ENCODE assay signal across 2 cellular contexts in the genomic region with DNA sequence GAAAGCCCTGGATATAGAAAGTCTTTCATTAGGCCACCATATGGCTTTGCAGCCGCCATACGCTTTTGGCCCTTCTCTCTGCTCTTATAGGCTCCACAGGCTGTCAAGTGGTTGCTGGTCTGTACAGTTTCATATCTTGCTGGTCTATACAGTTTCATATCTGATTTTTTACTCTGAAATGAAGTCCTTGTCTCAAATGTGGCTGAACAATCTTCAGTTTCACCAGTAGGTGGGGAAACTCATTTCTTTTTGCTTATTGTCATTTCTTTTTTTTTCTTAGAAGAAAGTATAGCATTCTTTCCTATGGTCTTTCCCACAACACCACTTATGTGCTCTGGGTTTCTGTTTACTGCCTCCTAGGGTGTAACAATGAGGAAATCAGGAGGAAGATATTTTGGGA.
TF ChIP-seq lines count a peak whose summit lies in the region.

No MANE protein-coding gene starts in this region.

TF ChIP-seq in GM23338, 12 proteins besides CTCF, POLR2A, EP300 and RAD21 (continued from another document):
- TF ChIP-seq, protein P1, sequence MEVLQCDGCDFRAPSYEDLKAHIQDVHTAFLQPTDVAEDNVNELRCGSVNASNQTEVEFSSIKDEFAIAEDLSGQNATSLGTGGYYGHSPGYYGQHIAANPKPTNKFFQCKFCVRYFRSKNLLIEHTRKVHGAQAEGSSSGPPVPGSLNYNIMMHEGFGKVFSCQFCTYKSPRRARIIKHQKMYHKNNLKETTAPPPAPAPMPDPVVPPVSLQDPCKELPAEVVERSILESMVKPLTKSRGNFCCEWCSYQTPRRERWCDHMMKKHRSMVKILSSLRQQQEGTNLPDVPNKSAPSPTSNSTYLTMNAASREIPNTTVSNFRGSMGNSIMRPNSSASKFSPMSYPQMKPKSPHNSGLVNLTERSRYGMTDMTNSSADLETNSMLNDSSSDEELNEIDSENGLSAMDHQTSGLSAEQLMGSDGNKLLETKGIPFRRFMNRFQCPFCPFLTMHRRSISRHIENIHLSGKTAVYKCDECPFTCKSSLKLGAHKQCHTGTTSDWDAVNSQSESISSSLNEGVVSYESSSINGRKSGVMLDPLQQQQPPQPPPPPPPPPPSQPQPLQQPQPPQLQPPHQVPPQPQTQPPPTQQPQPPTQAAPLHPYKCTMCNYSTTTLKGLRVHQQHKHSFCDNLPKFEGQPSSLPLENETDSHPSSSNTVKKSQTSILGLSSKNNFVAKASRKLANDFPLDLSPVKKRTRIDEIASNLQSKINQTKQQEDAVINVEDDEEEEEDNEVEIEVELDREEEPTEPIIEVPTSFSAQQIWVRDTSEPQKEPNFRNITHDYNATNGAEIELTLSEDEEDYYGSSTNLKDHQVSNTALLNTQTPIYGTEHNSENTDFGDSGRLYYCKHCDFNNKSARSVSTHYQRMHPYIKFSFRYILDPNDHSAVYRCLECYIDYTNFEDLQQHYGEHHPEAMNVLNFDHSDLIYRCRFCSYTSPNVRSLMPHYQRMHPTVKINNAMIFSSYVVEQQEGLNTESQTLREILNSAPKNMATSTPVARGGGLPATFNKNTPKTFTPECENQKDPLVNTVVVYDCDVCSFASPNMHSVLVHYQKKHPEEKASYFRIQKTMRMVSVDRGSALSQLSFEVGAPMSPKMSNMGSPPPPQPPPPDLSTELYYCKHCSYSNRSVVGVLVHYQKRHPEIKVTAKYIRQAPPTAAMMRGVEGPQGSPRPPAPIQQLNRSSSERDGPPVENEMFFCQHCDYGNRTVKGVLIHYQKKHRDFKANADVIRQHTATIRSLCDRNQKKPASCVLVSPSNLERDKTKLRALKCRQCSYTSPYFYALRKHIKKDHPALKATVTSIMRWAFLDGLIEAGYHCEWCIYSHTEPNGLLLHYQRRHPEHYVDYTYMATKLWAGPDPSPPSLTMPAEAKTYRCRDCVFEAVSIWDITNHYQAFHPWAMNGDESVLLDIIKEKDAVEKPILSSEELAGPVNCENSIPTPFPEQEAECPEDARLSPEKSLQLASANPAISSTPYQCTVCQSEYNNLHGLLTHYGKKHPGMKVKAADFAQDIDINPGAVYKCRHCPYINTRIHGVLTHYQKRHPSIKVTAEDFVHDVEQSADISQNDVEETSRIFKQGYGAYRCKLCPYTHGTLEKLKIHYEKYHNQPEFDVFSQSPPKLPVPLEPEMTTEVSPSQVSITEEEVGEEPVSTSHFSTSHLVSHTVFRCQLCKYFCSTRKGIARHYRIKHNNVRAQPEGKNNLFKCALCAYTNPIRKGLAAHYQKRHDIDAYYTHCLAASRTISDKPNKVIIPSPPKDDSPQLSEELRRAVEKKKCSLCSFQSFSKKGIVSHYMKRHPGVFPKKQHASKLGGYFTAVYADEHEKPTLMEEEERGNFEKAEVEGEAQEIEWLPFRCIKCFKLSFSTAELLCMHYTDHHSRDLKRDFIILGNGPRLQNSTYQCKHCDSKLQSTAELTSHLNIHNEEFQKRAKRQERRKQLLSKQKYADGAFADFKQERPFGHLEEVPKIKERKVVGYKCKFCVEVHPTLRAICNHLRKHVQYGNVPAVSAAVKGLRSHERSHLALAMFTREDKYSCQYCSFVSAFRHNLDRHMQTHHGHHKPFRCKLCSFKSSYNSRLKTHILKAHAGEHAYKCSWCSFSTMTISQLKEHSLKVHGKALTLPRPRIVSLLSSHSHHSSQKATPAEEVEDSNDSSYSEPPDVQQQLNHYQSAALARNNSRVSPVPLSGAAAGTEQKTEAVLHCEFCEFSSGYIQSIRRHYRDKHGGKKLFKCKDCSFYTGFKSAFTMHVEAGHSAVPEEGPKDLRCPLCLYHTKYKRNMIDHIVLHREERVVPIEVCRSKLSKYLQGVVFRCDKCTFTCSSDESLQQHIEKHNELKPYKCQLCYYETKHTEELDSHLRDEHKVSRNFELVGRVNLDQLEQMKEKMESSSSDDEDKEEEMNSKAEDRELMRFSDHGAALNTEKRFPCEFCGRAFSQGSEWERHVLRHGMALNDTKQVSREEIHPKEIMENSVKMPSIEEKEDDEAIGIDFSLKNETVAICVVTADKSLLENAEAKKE (CRISPR knock-in tag; IDR thresholded peaks at IDR 0.05), result no peak
- no peak for TF ChIP-seq JUNB (IDR thresholded peaks at IDR 0.05; ENCODE audit: unreplicated experiment)
- TF ChIP-seq, protein P2, sequence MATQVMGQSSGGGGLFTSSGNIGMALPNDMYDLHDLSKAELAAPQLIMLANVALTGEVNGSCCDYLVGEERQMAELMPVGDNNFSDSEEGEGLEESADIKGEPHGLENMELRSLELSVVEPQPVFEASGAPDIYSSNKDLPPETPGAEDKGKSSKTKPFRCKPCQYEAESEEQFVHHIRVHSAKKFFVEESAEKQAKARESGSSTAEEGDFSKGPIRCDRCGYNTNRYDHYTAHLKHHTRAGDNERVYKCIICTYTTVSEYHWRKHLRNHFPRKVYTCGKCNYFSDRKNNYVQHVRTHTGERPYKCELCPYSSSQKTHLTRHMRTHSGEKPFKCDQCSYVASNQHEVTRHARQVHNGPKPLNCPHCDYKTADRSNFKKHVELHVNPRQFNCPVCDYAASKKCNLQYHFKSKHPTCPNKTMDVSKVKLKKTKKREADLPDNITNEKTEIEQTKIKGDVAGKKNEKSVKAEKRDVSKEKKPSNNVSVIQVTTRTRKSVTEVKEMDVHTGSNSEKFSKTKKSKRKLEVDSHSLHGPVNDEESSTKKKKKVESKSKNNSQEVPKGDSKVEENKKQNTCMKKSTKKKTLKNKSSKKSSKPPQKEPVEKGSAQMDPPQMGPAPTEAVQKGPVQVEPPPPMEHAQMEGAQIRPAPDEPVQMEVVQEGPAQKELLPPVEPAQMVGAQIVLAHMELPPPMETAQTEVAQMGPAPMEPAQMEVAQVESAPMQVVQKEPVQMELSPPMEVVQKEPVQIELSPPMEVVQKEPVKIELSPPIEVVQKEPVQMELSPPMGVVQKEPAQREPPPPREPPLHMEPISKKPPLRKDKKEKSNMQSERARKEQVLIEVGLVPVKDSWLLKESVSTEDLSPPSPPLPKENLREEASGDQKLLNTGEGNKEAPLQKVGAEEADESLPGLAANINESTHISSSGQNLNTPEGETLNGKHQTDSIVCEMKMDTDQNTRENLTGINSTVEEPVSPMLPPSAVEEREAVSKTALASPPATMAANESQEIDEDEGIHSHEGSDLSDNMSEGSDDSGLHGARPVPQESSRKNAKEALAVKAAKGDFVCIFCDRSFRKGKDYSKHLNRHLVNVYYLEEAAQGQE (IDR thresholded peaks at IDR 0.05; ENCODE audit: unreplicated experiment), result no peak

TF ChIP-seq in H1, 55 proteins besides CTCF, POLR2A, EP300 and RAD21 (continued from another document):
- TF ChIP-seq GTF2F1 (IDR thresholded peaks at IDR 0.05; ENCODE audit: borderline replicate concordance, low read depth, low read length) (no peak), NRF1 (IDR thresholded peaks at IDR 0.05; ENCODE audit: low read depth, low read length) (no peak), KDM1A (IDR thresholded peaks at IDR 0.05; ENCODE audit: borderline replicate concordance, low read length) (no peak), TCF12 (IDR thresholded peaks at IDR 0.05; ENCODE audit: low read depth, low read length) (no peak), SUZ12 (IDR thresholded peaks at IDR 0.05; ENCODE audit: low read length) (no peak), TAF1 (IDR thresholded peaks at IDR 0.05; ENCODE audit: low read depth, low read length) (no peak), TAF7 (optimal IDR thresholded peaks at IDR 0.05; ENCODE audit: borderline replicate concordance, low read depth, low read length) (no peak), YY1 (IDR thresholded peaks at IDR 0.05; ENCODE audit: low read depth, low read length) (no peak), SIN3A (conservative IDR thresholded peaks at IDR 0.05 in 1 of 2, IDR thresholded peaks at IDR 0.05 in 1 of 2; ENCODE audit: low read depth in 1 of 2, low read length in 2 of 2) (no peak), SP1 (IDR thresholded peaks at IDR 0.05; ENCODE audit: low read depth, low read length) (no peak), ZNF274 (IDR thresholded peaks at IDR 0.05; ENCODE audit: borderline replicate concordance, extremely low read depth, low read length) (no peak), SRF (IDR thresholded peaks at IDR 0.05; ENCODE audit: low read depth, low read length) (no peak), CHD2 (IDR thresholded peaks at IDR 0.05; ENCODE audit: low read length) (no peak)
- TF ChIP-seq, protein P3, sequence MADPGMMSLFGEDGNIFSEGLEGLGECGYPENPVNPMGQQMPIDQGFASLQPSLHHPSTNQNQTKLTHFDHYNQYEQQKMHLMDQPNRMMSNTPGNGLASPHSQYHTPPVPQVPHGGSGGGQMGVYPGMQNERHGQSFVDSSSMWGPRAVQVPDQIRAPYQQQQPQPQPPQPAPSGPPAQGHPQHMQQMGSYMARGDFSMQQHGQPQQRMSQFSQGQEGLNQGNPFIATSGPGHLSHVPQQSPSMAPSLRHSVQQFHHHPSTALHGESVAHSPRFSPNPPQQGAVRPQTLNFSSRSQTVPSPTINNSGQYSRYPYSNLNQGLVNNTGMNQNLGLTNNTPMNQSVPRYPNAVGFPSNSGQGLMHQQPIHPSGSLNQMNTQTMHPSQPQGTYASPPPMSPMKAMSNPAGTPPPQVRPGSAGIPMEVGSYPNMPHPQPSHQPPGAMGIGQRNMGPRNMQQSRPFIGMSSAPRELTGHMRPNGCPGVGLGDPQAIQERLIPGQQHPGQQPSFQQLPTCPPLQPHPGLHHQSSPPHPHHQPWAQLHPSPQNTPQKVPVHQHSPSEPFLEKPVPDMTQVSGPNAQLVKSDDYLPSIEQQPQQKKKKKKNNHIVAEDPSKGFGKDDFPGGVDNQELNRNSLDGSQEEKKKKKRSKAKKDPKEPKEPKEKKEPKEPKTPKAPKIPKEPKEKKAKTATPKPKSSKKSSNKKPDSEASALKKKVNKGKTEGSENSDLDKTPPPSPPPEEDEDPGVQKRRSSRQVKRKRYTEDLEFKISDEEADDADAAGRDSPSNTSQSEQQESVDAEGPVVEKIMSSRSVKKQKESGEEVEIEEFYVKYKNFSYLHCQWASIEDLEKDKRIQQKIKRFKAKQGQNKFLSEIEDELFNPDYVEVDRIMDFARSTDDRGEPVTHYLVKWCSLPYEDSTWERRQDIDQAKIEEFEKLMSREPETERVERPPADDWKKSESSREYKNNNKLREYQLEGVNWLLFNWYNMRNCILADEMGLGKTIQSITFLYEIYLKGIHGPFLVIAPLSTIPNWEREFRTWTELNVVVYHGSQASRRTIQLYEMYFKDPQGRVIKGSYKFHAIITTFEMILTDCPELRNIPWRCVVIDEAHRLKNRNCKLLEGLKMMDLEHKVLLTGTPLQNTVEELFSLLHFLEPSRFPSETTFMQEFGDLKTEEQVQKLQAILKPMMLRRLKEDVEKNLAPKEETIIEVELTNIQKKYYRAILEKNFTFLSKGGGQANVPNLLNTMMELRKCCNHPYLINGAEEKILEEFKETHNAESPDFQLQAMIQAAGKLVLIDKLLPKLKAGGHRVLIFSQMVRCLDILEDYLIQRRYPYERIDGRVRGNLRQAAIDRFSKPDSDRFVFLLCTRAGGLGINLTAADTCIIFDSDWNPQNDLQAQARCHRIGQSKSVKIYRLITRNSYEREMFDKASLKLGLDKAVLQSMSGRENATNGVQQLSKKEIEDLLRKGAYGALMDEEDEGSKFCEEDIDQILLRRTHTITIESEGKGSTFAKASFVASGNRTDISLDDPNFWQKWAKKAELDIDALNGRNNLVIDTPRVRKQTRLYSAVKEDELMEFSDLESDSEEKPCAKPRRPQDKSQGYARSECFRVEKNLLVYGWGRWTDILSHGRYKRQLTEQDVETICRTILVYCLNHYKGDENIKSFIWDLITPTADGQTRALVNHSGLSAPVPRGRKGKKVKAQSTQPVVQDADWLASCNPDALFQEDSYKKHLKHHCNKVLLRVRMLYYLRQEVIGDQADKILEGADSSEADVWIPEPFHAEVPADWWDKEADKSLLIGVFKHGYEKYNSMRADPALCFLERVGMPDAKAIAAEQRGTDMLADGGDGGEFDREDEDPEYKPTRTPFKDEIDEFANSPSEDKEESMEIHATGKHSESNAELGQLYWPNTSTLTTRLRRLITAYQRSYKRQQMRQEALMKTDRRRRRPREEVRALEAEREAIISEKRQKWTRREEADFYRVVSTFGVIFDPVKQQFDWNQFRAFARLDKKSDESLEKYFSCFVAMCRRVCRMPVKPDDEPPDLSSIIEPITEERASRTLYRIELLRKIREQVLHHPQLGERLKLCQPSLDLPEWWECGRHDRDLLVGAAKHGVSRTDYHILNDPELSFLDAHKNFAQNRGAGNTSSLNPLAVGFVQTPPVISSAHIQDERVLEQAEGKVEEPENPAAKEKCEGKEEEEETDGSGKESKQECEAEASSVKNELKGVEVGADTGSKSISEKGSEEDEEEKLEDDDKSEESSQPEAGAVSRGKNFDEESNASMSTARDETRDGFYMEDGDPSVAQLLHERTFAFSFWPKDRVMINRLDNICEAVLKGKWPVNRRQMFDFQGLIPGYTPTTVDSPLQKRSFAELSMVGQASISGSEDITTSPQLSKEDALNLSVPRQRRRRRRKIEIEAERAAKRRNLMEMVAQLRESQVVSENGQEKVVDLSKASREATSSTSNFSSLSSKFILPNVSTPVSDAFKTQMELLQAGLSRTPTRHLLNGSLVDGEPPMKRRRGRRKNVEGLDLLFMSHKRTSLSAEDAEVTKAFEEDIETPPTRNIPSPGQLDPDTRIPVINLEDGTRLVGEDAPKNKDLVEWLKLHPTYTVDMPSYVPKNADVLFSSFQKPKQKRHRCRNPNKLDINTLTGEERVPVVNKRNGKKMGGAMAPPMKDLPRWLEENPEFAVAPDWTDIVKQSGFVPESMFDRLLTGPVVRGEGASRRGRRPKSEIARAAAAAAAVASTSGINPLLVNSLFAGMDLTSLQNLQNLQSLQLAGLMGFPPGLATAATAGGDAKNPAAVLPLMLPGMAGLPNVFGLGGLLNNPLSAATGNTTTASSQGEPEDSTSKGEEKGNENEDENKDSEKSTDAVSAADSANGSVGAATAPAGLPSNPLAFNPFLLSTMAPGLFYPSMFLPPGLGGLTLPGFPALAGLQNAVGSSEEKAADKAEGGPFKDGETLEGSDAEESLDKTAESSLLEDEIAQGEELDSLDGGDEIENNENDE (IDR thresholded peaks at IDR 0.05; ENCODE audit: insufficient replicate concordance, low read length), result no peak
